In the genomic region with DNA sequence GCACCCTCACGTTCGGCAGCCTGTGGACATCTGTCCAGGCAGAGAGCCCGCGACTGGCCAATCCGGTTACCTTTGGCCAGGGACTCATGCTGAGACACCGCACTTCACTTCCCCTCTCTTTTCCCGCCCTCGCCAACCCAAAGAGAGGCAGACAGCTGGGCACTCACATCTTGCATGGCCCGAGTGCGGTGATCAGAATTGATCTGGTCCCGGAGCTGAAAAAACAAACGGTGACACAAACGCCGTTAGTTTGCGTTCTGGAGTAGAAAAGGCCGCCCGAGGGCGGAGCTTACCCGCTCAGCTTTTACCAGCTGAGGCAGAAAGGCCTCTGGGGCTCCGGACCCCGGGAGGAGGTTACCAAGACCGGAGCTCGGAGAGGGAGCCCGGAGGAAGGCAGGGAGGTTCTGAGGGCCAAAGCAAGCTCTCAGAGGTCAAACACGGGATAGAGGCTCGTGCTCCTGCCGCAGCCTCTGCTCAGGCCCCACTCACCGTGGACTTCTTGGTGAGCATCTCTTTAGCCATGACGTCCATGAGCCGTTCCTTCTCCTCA, we compare ENCODE assay signal across 8 cellular contexts. TPM values are rescaled to one million over a fixed set of nuclear protein-coding genes. Genes with fewer than 3 reads are reported as not detected.
DNase-seq lines count a peak whose midpoint lies in the region; ATAC-seq and TF ChIP-seq lines count a peak whose summit lies in the region.

No MANE protein-coding gene starts in this region.

- peaks cover 31% of the 10 kb centered on the region for H3K79me2 ChIP-seq in OCI-LY7 (ENCODE audit: insufficient read depth, low read depth, low read length)

- H3K27ac Mint-ChIP-seq in activated T-cell treated with anti-CD3 and anti-CD28 coated beads, Interleukin-2, amount 50 U/mL, for 24 hours: peak overlapping the region; percentile 92

- no peaks in the 10 kb centered on the region for H3K9me2 ChIP-seq in OCI-LY7 (ENCODE audit: insufficient read depth, low read length)

- H3K27me3 Mint-ChIP-seq in activated T-cell treated with anti-CD3 and anti-CD28 coated beads, Interleukin-2, amount 50 U/mL, for 24 hours: no peaks in the 10 kb centered on the region

- no peak for TF ChIP-seq CTCF in OCI-LY7 (conservative IDR thresholded peaks at IDR 0.05; ENCODE audit: low read length)

- POLR2A ChIA-PET in OCI-LY7 (lab: Charles Lee): interaction anchor here (0.6 to 1.7 kb wide), 2 partner anchors 22 to 67 kb away, joined by 3 to 7 read pairs; no protein-coding TSS in a partner anchor

- H2AFZ ChIP-seq in OCI-LY7 (ENCODE audit: low read length): peak overlapping the region; percentile 56; the same call in 1 of the 2 replicates

- TSS peak; percentile 82 for BruUV-seq in OCI-LY7 (replicated peaks; lab: Mats Ljungman, UMichigan)

- H3K36me3 Mint-ChIP-seq in activated T-cell treated with anti-CD3 and anti-CD28 coated beads, Interleukin-2, amount 50 U/mL, for 24 hours (ENCODE audit: low read depth): peaks cover 61% of the 10 kb centered on the region

- ATAC-seq in HG02870 (IDR thresholded peaks at IDR 0.05; ENCODE audit: unreplicated experiment): peak; percentile 23

- H3K4me1 ChIP-seq in OCI-LY7 (ENCODE audit: insufficient read depth, low read length, poor library complexity, severe bottlenecking): peaks cover 12% of the 10 kb centered on the region

- no peaks in the 10 kb centered on the region for H3K9me3 ChIP-seq in OCI-LY7 (ENCODE audit: low read length)

- peak overlapping the region; percentile 92 for H3K4me3 Mint-ChIP-seq in activated T-cell treated with anti-CD3 and anti-CD28 coated beads, Interleukin-2, amount 50 U/mL, for 24 hours

- H3K27ac ChIP-seq in OCI-LY7 (ENCODE audit: low read depth, low read length, poor library complexity, severe bottlenecking) (peak overlapping the region; percentile 71), skin epidermis (peak overlapping the region in 20 of 21 experiments; percentile 11 to 90 (median 81))

- intact Hi-C loops in OCI-LY7 (cut with micrococcal nuclease; ENCODE audit: unreplicated experiment): loop anchor here (2.0 to 10.0 kb wide), 2 partner anchors 67 to 295 kb away; a partner anchor contains a TSS

- H3K4me3 ChIP-seq in OCI-LY7 (ENCODE audit: low read depth, low read length, poor library complexity, severe bottlenecking): peak overlapping the region; percentile 100
- peak overlapping the region; percentile 98 for H3K4me3 ChIP-seq in iPS-11a (ENCODE audit: low read depth, low read length)
- H3K4me3 ChIP-seq in skin epidermis: peak overlapping the region; percentile 60 to 95 (median 82)

- peaks cover 41% of the 10 kb centered on the region for H3K36me3 ChIP-seq in OCI-LY7 (ENCODE audit: insufficient read depth, low read length)

- peaks cover 7% of the 10 kb centered on the region; the same call in 1 of the 2 replicates for H4K20me1 ChIP-seq in OCI-LY7 (ENCODE audit: insufficient read depth, low read length)

- CTCF ChIA-PET in OCI-LY7 (lab: Charles Lee; ENCODE audit: unreplicated experiment): no interaction called here

- H3K4me1 Mint-ChIP-seq in activated T-cell treated with anti-CD3 and anti-CD28 coated beads, Interleukin-2, amount 50 U/mL, for 24 hours (ENCODE audit: low read depth): peaks cover 25% of the 10 kb centered on the region

- peak overlapping the region; percentile 85 for H3K4me2 ChIP-seq in OCI-LY7 (ENCODE audit: low read length)

- DNase-seq in activated T-cell treated with anti-CD3 and anti-CD28 coated beads, Interleukin-2, amount 50 U/mL, for 24 hours: no peak
- no peak for DNase-seq in activated T-cell treated with anti-CD3 and anti-CD28 coated beads for 4 hours
- DNase-seq in OCI-LY7 (ENCODE audit: low spot score): peak; percentile 56
- peak; percentile 24 for DNase-seq in amniotic epithelial cell (ENCODE audit: low read depth)
- DNase-seq in NCI-H2171 treated with DMSO at 0.1 percent for 48 hours (lab: John Stamatoyannopoulos, UW): no peak

- no peaks in the 10 kb centered on the region for H3K9me3 Mint-ChIP-seq in activated T-cell treated with anti-CD3 and anti-CD28 coated beads, Interleukin-2, amount 50 U/mL, for 24 hours

RNA-seq across cellular contexts. Expression of a gene that starts 0.4 kb away (rescaled TPM):
- total RNA-seq in OCI-LY7 (2014; rRNA removed; shearing (Covaris generic)): 89.5 and 155 TPM in 2 replicates
- 106 and 133 TPM in 2 replicates for total RNA-seq in OCI-LY7 (2022)

RNA-seq across cellular contexts. Expression of a gene that starts 15.9 kb away (rescaled TPM):
- 0.21 and 0.63 TPM in 2 replicates for total RNA-seq in OCI-LY7 (2014; rRNA removed; shearing (Covaris generic))
- total RNA-seq in OCI-LY7 (2022): 1.2 and 1.8 TPM in 2 replicates

RNA-seq across cellular contexts. Expression of a gene that starts 23.1 kb away (rescaled TPM):
- 43.8 and 61.1 TPM in 2 replicates for total RNA-seq in OCI-LY7 (2014; rRNA removed; shearing (Covaris generic))
- total RNA-seq in OCI-LY7 (2022): 40.1 and 42.1 TPM in 2 replicates

RNA-seq across cellular contexts. Expression of a gene that starts 42.6 kb away (rescaled TPM):
- 47.8 and 49.7 TPM in 2 replicates for total RNA-seq in OCI-LY7 (2014; rRNA removed; shearing (Covaris generic))
- 63.0 and 72.9 TPM in 2 replicates for total RNA-seq in OCI-LY7 (2022)

RNA-seq across cellular contexts. Expression of a gene that starts 57.1 kb away (rescaled TPM):
- total RNA-seq in OCI-LY7 (2014; rRNA removed; shearing (Covaris generic)): 0.08 and 0.13 TPM in 2 replicates
- total RNA-seq in OCI-LY7 (2022): not detected in 2 replicates

Comparison
In these comparisons a context has a peak if more than half of its experiments do, and no peak if none do; other contexts are left out.
1. DNase-seq: peak in OCI-LY7 (single experiment) and amniotic epithelial cell (single experiment); none in activated T-cell treated with anti-CD3 and anti-CD28 coated beads, Interleukin-2, amount 50 U/mL, for 24 hours (single experiment), activated T-cell treated with anti-CD3 and anti-CD28 coated beads for 4 hours (single experiment) and NCI-H2171 treated with DMSO at 0.1 percent for 48 hours (single experiment).
2. Peak in every context shown above with its lines, with median percentiles within 50 percentile points of each other: H3K4me3 ChIP-seq.